ENCODE assay signal across 8 cellular contexts in the genomic region with DNA sequence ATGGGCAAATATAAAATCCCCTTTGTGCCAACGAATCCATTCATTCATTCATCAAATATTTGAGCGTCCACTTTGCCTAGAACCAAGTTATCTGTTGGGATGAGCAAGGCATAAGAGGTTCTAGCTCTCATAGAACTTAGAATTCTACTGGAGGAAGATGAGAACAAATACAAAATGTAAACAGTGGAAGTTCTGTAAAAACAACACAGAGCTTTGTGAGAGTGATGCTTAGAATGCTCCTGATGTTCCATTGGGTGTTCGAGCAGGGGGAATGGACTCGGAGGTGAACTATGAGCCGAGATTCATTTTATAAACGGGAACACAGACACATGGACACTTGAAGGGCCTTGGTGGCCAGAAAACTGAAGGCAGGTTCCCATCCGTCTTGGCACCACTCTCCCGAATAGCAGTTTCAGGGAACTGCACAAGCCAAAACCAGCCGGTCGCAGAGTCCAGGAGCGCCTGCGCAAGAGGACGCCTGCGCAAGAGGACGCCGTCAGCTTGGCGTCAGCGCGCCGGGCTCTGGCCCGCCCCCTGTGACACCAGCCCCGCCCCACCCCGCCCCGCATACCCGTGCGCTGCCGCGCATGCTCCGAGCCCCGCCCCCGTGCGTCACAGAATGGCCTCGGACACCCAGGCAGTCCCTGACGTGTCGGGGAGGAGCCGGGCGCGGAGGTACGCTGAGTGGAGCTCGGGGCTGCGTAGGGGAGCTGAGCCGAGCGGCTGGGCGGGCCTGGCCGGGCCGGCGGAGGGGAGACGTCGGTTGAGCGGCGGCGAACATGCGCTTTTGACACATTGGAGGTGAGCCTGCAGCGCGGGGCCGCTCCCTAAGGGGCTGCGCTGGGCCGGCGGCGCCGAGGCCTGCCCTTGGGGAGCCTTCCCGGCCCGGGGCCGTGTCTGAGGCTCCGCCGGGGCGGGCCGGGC. TPM values are rescaled to one million over a fixed set of nuclear protein-coding genes. Genes with fewer than 3 reads are reported as not detected.
DNase-seq lines count a peak whose midpoint lies in the region; ATAC-seq and TF ChIP-seq lines count a peak whose summit lies in the region.

A gene with protein sequence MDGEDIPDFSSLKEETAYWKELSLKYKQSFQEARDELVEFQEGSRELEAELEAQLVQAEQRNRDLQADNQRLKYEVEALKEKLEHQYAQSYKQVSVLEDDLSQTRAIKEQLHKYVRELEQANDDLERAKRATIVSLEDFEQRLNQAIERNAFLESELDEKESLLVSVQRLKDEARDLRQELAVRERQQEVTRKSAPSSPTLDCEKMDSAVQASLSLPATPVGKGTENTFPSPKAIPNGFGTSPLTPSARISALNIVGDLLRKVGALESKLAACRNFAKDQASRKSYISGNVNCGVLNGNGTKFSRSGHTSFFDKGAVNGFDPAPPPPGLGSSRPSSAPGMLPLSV (plus strand): TSS at position 640 of the 924 bp plus-strand sequence. CDS start 8,388 bp downstream, outside the sequence.

- CTCF ChIA-PET in Panc1 (lab: Charles Lee) = interaction anchor here (0.7 kb wide), 1 partner anchor 52 kb away, joined by 3 read pairs; no protein-coding TSS in a partner anchor

- H4K20me1 ChIP-seq in KMS-11 (ENCODE audit: insufficient read depth) = no peaks in the 10 kb centered on the region

- peak within 1 kb of the TSS; percentile 98 for H3K4me3 Mint-ChIP-seq in activated T-cell treated with anti-CD3 and anti-CD28 coated beads, Interleukin-2, amount 50 U/mL, for 4 hours

- no peaks in the 10 kb centered on the region for H3K9me3 Mint-ChIP-seq in activated T-cell treated with anti-CD3 and anti-CD28 coated beads, Interleukin-2, amount 50 U/mL, for 4 hours

- H3K79me2 ChIP-seq in KMS-11 (ENCODE audit: insufficient read depth, low read depth) = peaks cover 20% of the 10 kb centered on the region

- no peak within 1 kb of the TSS for H3K4me3 ChIP-seq in KMS-11 (IDR thresholded peaks at IDR 0.05; ENCODE audit: insufficient read depth, low read depth, low read length)
- H3K4me3 ChIP-seq in Panc1 (ENCODE audit: low read depth in 2 of 2, low read length in 2 of 2) = peak within 1 kb of the TSS; percentile 84 to 86
- H3K4me3 ChIP-seq in esophagus (ENCODE audit: low read depth in 1 of 2, low read length in 2 of 2) = peak within 1 kb of the TSS; percentile 74 to 79
- H3K4me3 ChIP-seq in mucosa of stomach (ENCODE audit: low read length) = peak within 1 kb of the TSS; percentile 86

- H3K9ac ChIP-seq in KMS-11 = peak within 1 kb of the TSS; percentile 61; the same call in 1 of the 2 replicates
- H3K9ac ChIP-seq in mucosa of stomach (ENCODE audit: low read length) = peak within 1 kb of the TSS; percentile 99

- ATAC-seq in GM21786 (IDR thresholded peaks at IDR 0.05; ENCODE audit: unreplicated experiment) (peak; percentile 96), Panc1 (peak; percentile 99)
- peak; percentile 98 to 99 for ATAC-seq in activated T-cell treated with anti-CD3 and anti-CD28 coated beads, Interleukin-2, amount 50 U/mL, for 4 hours

- no peaks in the 10 kb centered on the region for H3K27me3 Mint-ChIP-seq in activated T-cell treated with anti-CD3 and anti-CD28 coated beads, Interleukin-2, amount 50 U/mL, for 4 hours (ENCODE audit: low read depth)

- TF ChIP-seq CTCF in KMS-11 (conservative IDR thresholded peaks at IDR 0.05; ENCODE audit: low read depth, low read length) = no peak
- TF ChIP-seq CTCF in Panc1 (IDR thresholded peaks at IDR 0.05) = no peak

- H2AFZ ChIP-seq in KMS-11 (ENCODE audit: low read depth) = peak within 1 kb of the TSS; percentile 26; the same call in 1 of the 2 replicates

- peaks cover 37% of the 10 kb centered on the region for H3K4me1 Mint-ChIP-seq in activated T-cell treated with anti-CD3 and anti-CD28 coated beads, Interleukin-2, amount 50 U/mL, for 4 hours (ENCODE audit: low read depth)

- H3K27me3 ChIP-seq in KMS-11 (ENCODE audit: insufficient read depth, low read depth) (no peaks in the 10 kb centered on the region), Panc1 (ENCODE audit: control insufficient read depth, insufficient read depth, low read length) (no peaks in the 10 kb centered on the region), esophagus (ENCODE audit: control insufficient read depth in 1 of 2, insufficient read depth in 2 of 2, low read length in 2 of 2) (no peaks in the 10 kb centered on the region), mucosa of stomach (ENCODE audit: control insufficient read depth, insufficient read depth, low read length) (no peaks in the 10 kb centered on the region)

- peak within 1 kb of the TSS; percentile 48 for H3K4me2 ChIP-seq in KMS-11

- H3K36me3 ChIP-seq in KMS-11 (ENCODE audit: insufficient read depth) = no peaks in the 10 kb centered on the region
- peaks cover 6% of the 10 kb centered on the region for H3K36me3 ChIP-seq in Panc1 (ENCODE audit: control insufficient read depth, insufficient read depth, low read length)
- H3K36me3 ChIP-seq in esophagus (ENCODE audit: control insufficient read depth in 2 of 2, insufficient read depth in 2 of 2, low read length in 1 of 2) = no peaks in the 10 kb centered on the region
- H3K36me3 ChIP-seq in mucosa of stomach (ENCODE audit: control insufficient read depth, insufficient read depth, low read length) = no peaks in the 10 kb centered on the region

- 2 to 3% methylated on average over 47 to 68 of the region's 68 CpGs for WGBS in esophagus, 2 donors

- no TSS peak for BruUV-seq in Panc1 (replicated peaks; lab: Mats Ljungman, UMichigan)

- POLR2A ChIA-PET in Panc1 (lab: Charles Lee) = interaction anchor here (0.6 to 0.9 kb wide), 3 partner anchors 10 to 344 kb away, joined by 3 to 7 read pairs (median 4); no protein-coding TSS in a partner anchor

- intact Hi-C loops in Panc1 (cut with micrococcal nuclease; ENCODE audit: unreplicated experiment) = no loop called here

- peak; percentile 67 for DNase-seq in DMS79 (lab: John Stamatoyannopoulos, UW)
- DNase-seq in Panc1 (ENCODE audit: low read depth, low spot score) = peak; percentile 74
- peak; percentile 99 for DNase-seq in activated T-cell treated with anti-CD3 and anti-CD28 coated beads, Interleukin-2, amount 50 U/mL, for 4 hours
- DNase-seq in stimulated activated CD8-positive, alpha-beta memory T cell treated with anti-CD3 and anti-CD28 coated beads, Interleukin-4, amount 100 ng/mL, for 48 hours = peak; percentile 100

- peaks cover 7% of the 10 kb centered on the region for H3K36me3 Mint-ChIP-seq in activated T-cell treated with anti-CD3 and anti-CD28 coated beads, Interleukin-2, amount 50 U/mL, for 4 hours (ENCODE audit: insufficient read depth)

- peak within 1 kb of the TSS; percentile 62 for H3K27ac ChIP-seq in KMS-11
- H3K27ac ChIP-seq in Panc1 (ENCODE audit: low read length) = peak within 1 kb of the TSS; percentile 93
- H3K27ac ChIP-seq in esophagus (ENCODE audit: low read depth in 2 of 2, low read length in 1 of 2) = peak within 1 kb of the TSS; percentile 99

- in situ Hi-C loops in Panc1 (cut with HindIII; ENCODE audit: low pct_unique_long_range_greater_than_20kb, low sequenced_read_pairs) = no loop called here

- no peaks in the 10 kb centered on the region for H3K4me1 ChIP-seq in KMS-11 (ENCODE audit: low read depth, poor library complexity, severe bottlenecking)
- no peaks in the 10 kb centered on the region; the same call in 1 of the 2 replicates for H3K4me1 ChIP-seq in Panc1 (ENCODE audit: control insufficient read depth, insufficient read depth, low read length)
- no peaks in the 10 kb centered on the region for H3K4me1 ChIP-seq in esophagus (ENCODE audit: control insufficient read depth in 2 of 2, insufficient read depth in 2 of 2, low read length in 1 of 2)
- no peaks in the 10 kb centered on the region for H3K4me1 ChIP-seq in mucosa of stomach (ENCODE audit: control insufficient read depth, insufficient read depth, low read length)

- H3K9me3 ChIP-seq in Panc1 (ENCODE audit: control insufficient read depth, insufficient read depth, low read depth, low read length) = no peaks in the 10 kb centered on the region
- H3K9me3 ChIP-seq in esophagus (ENCODE audit: control insufficient read depth in 2 of 2, insufficient read depth in 1 of 2, low read depth in 1 of 2, low read length in 1 of 2) = no peaks in the 10 kb centered on the region
- H3K9me3 ChIP-seq in mucosa of stomach (ENCODE audit: control insufficient read depth, low read length) = no peaks in the 10 kb centered on the region

RNA-seq across cellular contexts. Expression of the gene that starts here (rescaled TPM):
- 44.8 TPM for total RNA-seq in Panc1 (2021; ENCODE audit: unreplicated experiment)
- polyA plus RNA-seq in Panc1 (2012; ENCODE audit: insufficient read length) = 30.3 TPM
- 10 to 100 TPM; 49.0 to 51.7 (median 51.4) TPM for total RNA-seq in activated T-cell treated with anti-CD3 and anti-CD28 coated beads, Interleukin-2, amount 50 U/mL, for 4 hours
- 10 to 100 TPM; 34.7 to 46.5 TPM for polyA plus RNA-seq in esophagus
